Comparison of ENCODE assay signal across 9 cellular contexts in the genomic region with DNA sequence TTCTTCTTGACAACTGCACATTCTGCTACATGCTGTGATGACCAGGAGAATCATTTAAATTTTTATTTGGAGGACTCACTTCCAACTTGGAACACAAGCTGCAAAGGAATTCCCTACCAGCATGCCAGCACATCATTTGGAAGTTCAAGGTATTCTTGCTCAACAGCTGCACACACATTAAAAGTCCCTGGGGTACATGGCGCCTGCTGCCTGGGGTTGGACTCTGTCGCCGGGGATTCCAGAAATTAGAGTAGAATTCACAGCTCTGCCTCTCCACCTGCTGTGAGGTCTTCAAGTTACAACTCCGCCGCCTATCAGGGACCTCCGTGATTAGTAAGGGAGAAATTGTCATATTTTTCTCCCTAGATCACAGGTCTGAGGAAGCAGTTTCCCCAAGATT. TPM values are rescaled to one million over a fixed set of nuclear protein-coding genes. Genes with fewer than 3 reads are reported as not detected.
DNase-seq lines count a peak whose midpoint lies in the region; ATAC-seq and TF ChIP-seq lines count a peak whose summit lies in the region.
"Had no signal": no experiment of that assay in that cellular context is flagged by ENCODE, and none has a peak within 500 bp of the region (broad histone marks: within the 10 kb centered on the region; RNA-seq: fewer than 3 reads in every experiment).

No MANE protein-coding gene starts in this region.

- H3K27me3 ChIP-seq in BLaER1 (peaks cover 7% of the 10 kb centered on the region; the same call in 1 of the 2 replicates), Karpas-422 (ENCODE audit: low read length) (no peaks in the 10 kb centered on the region)
- H3K27me3 ChIP-seq: body of pancreas had no signal

- H4K20me1 ChIP-seq in BLaER1 (no peaks in the 10 kb centered on the region), Karpas-422 (ENCODE audit: insufficient read depth, low read depth, low read length) (no peaks in the 10 kb centered on the region)

- H3K4me3 Mint-ChIP-seq in nephron = peak overlapping the region; percentile 95 to 98 (median 97)

- H3K27ac ChIP-seq in BLaER1 = peak overlapping the region; percentile 100; the same call in 1 of the 2 replicates
- no peak overlapping the region for H3K27ac ChIP-seq in Karpas-422 (ENCODE audit: low read length)
- no peak overlapping the region for H3K27ac ChIP-seq in coronary artery

- H3K9me2 ChIP-seq in Karpas-422 (replicated peaks; ENCODE audit: insufficient read depth, low read length) = no peaks in the 10 kb centered on the region

- no peaks in the 10 kb centered on the region for H3K79me2 ChIP-seq in Karpas-422 (ENCODE audit: low read length)

- H3K4me2 ChIP-seq in BLaER1 = peak overlapping the region; percentile 76
- H3K4me2 ChIP-seq in Karpas-422 (ENCODE audit: low read depth, low read length, poor library complexity, severe bottlenecking) = peak overlapping the region; percentile 77

- peaks cover 54% of the 10 kb centered on the region for H3K36me3 Mint-ChIP-seq in nephron (ENCODE audit: low read depth)

- H2AFZ ChIP-seq in Karpas-422 (ENCODE audit: low read length) = no peak overlapping the region

- peak overlapping the region; percentile 91 for H3K4me3 ChIP-seq in BLaER1
- peak overlapping the region; percentile 65 for H3K4me3 ChIP-seq in Karpas-422 (ENCODE audit: low read length)
- H3K4me3 ChIP-seq in coronary artery = peak overlapping the region; percentile 98

- H3K9ac ChIP-seq in BLaER1 (no peak overlapping the region), Karpas-422 (ENCODE audit: low read length) (no peak overlapping the region)

- no peak for ATAC-seq in GM18870 (IDR thresholded peaks at IDR 0.05; ENCODE audit: unreplicated experiment)

- peaks cover 57% of the 10 kb centered on the region for H3K9me3 ChIP-seq in BLaER1
- H3K9me3 ChIP-seq in Karpas-422 (ENCODE audit: low read length) = peaks cover 46% of the 10 kb centered on the region

- peaks cover 14% of the 10 kb centered on the region for H3K4me1 ChIP-seq in BLaER1
- H3K4me1 ChIP-seq in Karpas-422 (ENCODE audit: low read length) = peaks cover 13% of the 10 kb centered on the region

- DNase-seq in Karpas-422 = no peak
- no peak for DNase-seq in coronary artery (ENCODE audit: low spot score)
- no peak for DNase-seq in HUDEP-2 (lab: John Stamatoyannopoulos, UW; ENCODE audit: unreplicated experiment in 76 of 76)
- no peak for DNase-seq in NCI-H82 (lab: John Stamatoyannopoulos, UW)
- no peak for DNase-seq in NCI-H345 (lab: John Stamatoyannopoulos, UW)
- DNase-seq: body of pancreas had no signal

- H3K9me3 Mint-ChIP-seq in nephron = peaks cover 56% of the 10 kb centered on the region

- H3K4me1 Mint-ChIP-seq in nephron = peaks cover 13% of the 10 kb centered on the region

- H3K27me3 Mint-ChIP-seq in nephron (ENCODE audit: low read depth) = peaks cover 7% of the 10 kb centered on the region

- peak overlapping the region; percentile 91 to 99 (median 92) for H3K27ac Mint-ChIP-seq in nephron

- TF ChIP-seq CTCF in coronary artery (IDR thresholded peaks at IDR 0.05) = no peak
- TF ChIP-seq CTCF in nephron (IDR thresholded peaks at IDR 0.05; ENCODE audit: unreplicated experiment in 3 of 3) = no peak

- H3K36me3 ChIP-seq in BLaER1 (peaks cover 52% of the 10 kb centered on the region), Karpas-422 (ENCODE audit: insufficient read depth, low read length) (peaks cover 35% of the 10 kb centered on the region)

RNA-seq across cellular contexts. Expression of a gene that starts 1.1 kb away (rescaled TPM):
- total RNA-seq in Karpas-422 (2014; rRNA removed; shearing (Covaris generic); ENCODE audit: low replicate concordance) = 30.3 and 34.7 TPM in 2 replicates

RNA-seq across cellular contexts. Expression of a gene that starts 41.3 kb away (rescaled TPM):
- total RNA-seq in Karpas-422 (2014; rRNA removed; shearing (Covaris generic); ENCODE audit: low replicate concordance) = 7.5 and 12.7 TPM in 2 replicates
